Comparison of ENCODE assay signal across 8 cellular contexts in genomic region chr5:159156839-159157238, GRCh38. TPM values are rescaled to one million over a fixed set of nuclear protein-coding genes. Genes with fewer than 3 reads are reported as not detected.
DNase-seq lines count a peak whose midpoint lies in the region; ATAC-seq and TF ChIP-seq lines count a peak whose summit lies in the region.

No MANE protein-coding gene starts in this region.

- H3K27me3 ChIP-seq in Panc1 (ENCODE audit: control insufficient read depth, insufficient read depth, low read length), result no peaks in the 10 kb centered on the region
- H3K27me3 ChIP-seq in testis, result no peaks in the 10 kb centered on the region

- POLR2A ChIA-PET in Panc1 (lab: Charles Lee), result interaction anchor here (0.6 kb wide), 2 partner anchors 18 to 200 kb away, joined by 3 read pairs; no protein-coding TSS in a partner anchor

- CTCF ChIA-PET in Panc1 (lab: Charles Lee), result interaction anchor here (0.8 to 1.0 kb wide), 3 partner anchors 12 to 160 kb away, joined by 4 to 12 read pairs (median 5); no protein-coding TSS in a partner anchor

- H3K4me1 ChIP-seq in Panc1 (ENCODE audit: control insufficient read depth, insufficient read depth, low read length) (no peaks in the 10 kb centered on the region), testis (no peaks in the 10 kb centered on the region)

- intact Hi-C loops in Panc1 (cut with micrococcal nuclease; ENCODE audit: unreplicated experiment), result loop anchor here (2.0 to 10.0 kb wide), 3 partner anchors 110 to 828 kb away; no protein-coding TSS in a partner anchor
- intact Hi-C loops in testis (cut with DNase I; ENCODE audit: low total_unique reads), result no loop called here

- in situ Hi-C loops in KBM-7 (cut with MboI; ENCODE audit: low pct_unique_long_range_greater_than_20kb, low sequenced_read_pairs) (no loop called here), Panc1 (cut with HindIII; ENCODE audit: low pct_unique_long_range_greater_than_20kb, low sequenced_read_pairs) (no loop called here)

- peak; percentile 65 for ATAC-seq in GM19397 (IDR thresholded peaks at IDR 0.05; ENCODE audit: unreplicated experiment)
- peak; percentile 91 for ATAC-seq in Panc1

- no peaks in the 10 kb centered on the region for H3K9me3 ChIP-seq in Panc1 (ENCODE audit: control insufficient read depth, insufficient read depth, low read depth, low read length)
- no peaks in the 10 kb centered on the region for H3K9me3 ChIP-seq in testis

- 16 to 20% methylated on average over 2 of the region's 2 CpGs for WGBS in testis, 2 donors

- peak; percentile 86 for DNase-seq in DMS53 (lab: John Stamatoyannopoulos, UW)
- peak; percentile 75 for DNase-seq in KBM-7
- peak; percentile 32 for DNase-seq in Panc1 (ENCODE audit: low read depth, low spot score)
- peak; percentile 86 to 88 for DNase-seq in cardiac fibroblast (ENCODE audit: low read depth in 2 of 2)
- peak; percentile 81 for DNase-seq in kidney glomerular epithelial cell (lab: John Stamatoyannopoulos, UW)
- DNase-seq in testis, result peak; percentile 46
- DNase-seq in stimulated activated CD4-positive, alpha-beta T cell treated with anti-CD3 and anti-CD28 coated beads, Interleukin-4, amount 100 ng/mL, for 1 hour, result no peak

- H3K4me3 ChIP-seq in Panc1 (ENCODE audit: low read depth in 2 of 2, low read length in 2 of 2) (no peak overlapping the region), cardiac fibroblast (replicated peaks in 1 of 2; ENCODE audit: low read depth in 2 of 2, low read length in 2 of 2) (no peak overlapping the region), testis (no peak overlapping the region)

- no TSS peak for BruUV-seq in Panc1 (replicated peaks; lab: Mats Ljungman, UMichigan)

- TF ChIP-seq POLR2A in testis (IDR thresholded peaks at IDR 0.05), result no peak

- H3K36me3 ChIP-seq in Panc1 (ENCODE audit: control insufficient read depth, insufficient read depth, low read length) (peaks cover 20% of the 10 kb centered on the region), testis (ENCODE audit: low read depth, missing control alignments) (no peaks in the 10 kb centered on the region)

- TF ChIP-seq CTCF in Panc1 (IDR thresholded peaks at IDR 0.05) (peak; percentile 84), cardiac fibroblast (IDR thresholded peaks at IDR 0.05; ENCODE audit: low read depth, low read length) (peak; percentile 78), testis (IDR thresholded peaks at IDR 0.05) (peak; percentile 75 to 88 (median 82))

- H3K27ac ChIP-seq in Panc1 (ENCODE audit: low read length), result no peak overlapping the region
- H3K27ac ChIP-seq in testis, result no peak overlapping the region

RNA-seq across cellular contexts. Expression of gene RNF145, which starts 52.5 kb away (rescaled TPM):
- 81.8 TPM for total RNA-seq in Panc1 (2021; ENCODE audit: unreplicated experiment)
- polyA plus RNA-seq in Panc1 (2012; ENCODE audit: insufficient read length), result 60.7 TPM
- total RNA-seq in testis, result 10 to 100 TPM; 39.5 to 40.4 TPM
- 30.0 TPM for polyA plus RNA-seq in testis (ENCODE audit: insufficient read depth, low read depth, low replicate concordance)

RNA-seq across cellular contexts. Expression of gene EBF1, which starts 57.1 kb away (rescaled TPM):
- total RNA-seq in Panc1 (2021; ENCODE audit: unreplicated experiment) (not detected), testis (10 to 100 TPM; 18.8 to 23.5 TPM)
- not detected for polyA plus RNA-seq in Panc1 (2012; ENCODE audit: insufficient read length)
- 9.9 TPM for polyA plus RNA-seq in testis (ENCODE audit: insufficient read depth, low read depth, low replicate concordance)

Comparison
In these comparisons a context has a peak if more than half of its experiments do, and no peak if none do; other contexts are left out.
1. RNA of gene EBF1, which starts 57.1 kb away (total RNA-seq): 18.8 to 23.5 TPM in testis; not detected in Panc1 (single experiment); every median in the first group is over 10 times any median in the second.
2. Peak in every context shown above with its lines, with median percentiles within 50 percentile points of each other: CTCF ChIP-seq.